In genomic region chr3:157574580-157574979, GRCh38 we compare ENCODE assay signal across 24 cellular contexts.
DNase-seq lines count a peak whose midpoint lies in the region; ATAC-seq and TF ChIP-seq lines count a peak whose summit lies in the region.
"Had no signal": no experiment of that assay in that cellular context is flagged by ENCODE, and none has a peak within 500 bp of the region (broad histone marks: within the 10 kb centered on the region; RNA-seq: fewer than 3 reads in every experiment).

No MANE protein-coding gene starts in this region.

- TF ChIP-seq CTCF in epithelial cell of proximal tubule (conservative IDR thresholded peaks at IDR 0.05; ENCODE audit: low read depth, low read length) (no peak), neural cell (IDR thresholded peaks at IDR 0.05; ENCODE audit: poor library complexity, severe bottlenecking) (no peak), BE2C (IDR thresholded peaks at IDR 0.05; ENCODE audit: low read depth, low read length) (no peak)

- no peak for TF ChIP-seq RAD21 in neural cell (conservative IDR thresholded peaks at IDR 0.05)

- H3K9ac ChIP-seq in neural cell (ENCODE audit: low read length), result no peak overlapping the region

- H3K36me3 ChIP-seq in neural cell (ENCODE audit: insufficient read depth, low read length), result no peaks in the 10 kb centered on the region
- no peaks in the 10 kb centered on the region for H3K36me3 ChIP-seq in BE2C
- H3K36me3 ChIP-seq: adrenal gland, brain microvascular endothelial cell, ovary, right lobe of liver had no signal

- H3K4me3 ChIP-seq in epithelial cell of proximal tubule (ENCODE audit: low read depth, low read length) (no peak overlapping the region), neural cell (ENCODE audit: low read length) (peak overlapping the region; percentile 26), BE2C (ENCODE audit: low read depth, low read length) (no peak overlapping the region)
- H3K4me3 ChIP-seq: adrenal gland, ovary, right lobe of liver had no signal

- no peaks in the 10 kb centered on the region for H3F3A ChIP-seq in neural cell (ENCODE audit: insufficient read depth, low read length, poor library complexity, severe bottlenecking)

- no peak overlapping the region for H2AFZ ChIP-seq in neural cell (ENCODE audit: low read depth, low read length)

- no peaks in the 10 kb centered on the region; the same call in 1 of the 2 replicates for H3K4me1 ChIP-seq in BE2C
- H3K4me1 ChIP-seq: adrenal gland, right lobe of liver had no signal

- DNase-seq in NCI-H82 treated with DMSO at 0.1 percent for 48 hours (lab: John Stamatoyannopoulos, UW; ENCODE audit: unreplicated experiment) (peak; percentile 41), epithelial cell of proximal tubule (ENCODE audit: low read depth) (peak; percentile 16), GDM1 (lab: John Stamatoyannopoulos, UW) (no peak), NCI-H128 (lab: John Stamatoyannopoulos, UW; ENCODE audit: unreplicated experiment) (no peak), MV-4-11 (lab: John Stamatoyannopoulos, UW) (no peak), BE2C (no peak)
- DNase-seq: activated CD8-positive, alpha-beta T cell treated with anti-CD3 and anti-CD28 coated beads, Interleukin-2, amount 10 ng/mL, durations not matched to agents 7 days and 5 days; adrenal gland; brain microvascular endothelial cell; effector CD4-positive, alpha-beta T cell; left ventricle myocardium superior; NCI-H1105; NCI-H2029 treated with DMSO at 0.1 percent for 48 hours; NCI-H446; ovary; right lobe of liver; SHP77 treated with DMSO at 0.1 percent for 48 hours; stimulated activated naive CD8-positive, alpha-beta T cell treated with anti-CD3 and anti-CD28 coated beads, Interleukin-15, Interleukin-2, amounts not matched to agents 100 U/mL and 50 U/mL, for 24 hours; SW 1271 had no signal

- no peaks in the 10 kb centered on the region for H3K27me3 ChIP-seq in neural cell (ENCODE audit: insufficient read depth, low read depth, low read length)
- H3K27me3 ChIP-seq in BE2C, result no peaks in the 10 kb centered on the region; the same call in 1 of the 2 replicates
- H3K27me3 ChIP-seq: adrenal gland, brain microvascular endothelial cell, ovary, right lobe of liver had no signal

- H3K9me2 ChIP-seq in neural cell (ENCODE audit: insufficient read depth, low read length), result no peaks in the 10 kb centered on the region

- peak; percentile 58 for TF ChIP-seq EP300 in neural cell (conservative IDR thresholded peaks at IDR 0.05; ENCODE audit: poor library complexity, severe bottlenecking)

- H4K20me1 ChIP-seq in neural cell (ENCODE audit: insufficient read depth), result no peaks in the 10 kb centered on the region

- H3K27ac ChIP-seq in neural cell (ENCODE audit: low read length), result peak overlapping the region; percentile 36
- H3K27ac ChIP-seq: adrenal gland, brain microvascular endothelial cell, epithelial cell of prostate, ovary, right lobe of liver had no signal

- no peak overlapping the region for H3K4me2 ChIP-seq in neural cell (ENCODE audit: low read length)

- H3K9me3 ChIP-seq in neural cell (ENCODE audit: low read length) (no peaks in the 10 kb centered on the region), BE2C (no peaks in the 10 kb centered on the region)
- H3K9me3 ChIP-seq: adrenal gland, ovary, right lobe of liver had no signal

- no peaks in the 10 kb centered on the region for H3K79me2 ChIP-seq in neural cell (replicated peaks; ENCODE audit: insufficient read depth, low read length)

- peak; percentile 72 for ATAC-seq in GM18870 (IDR thresholded peaks at IDR 0.05; ENCODE audit: unreplicated experiment)
- ATAC-seq: activated CD4-positive, CD25-positive, alpha-beta regulatory T cell treated with anti-CD3 and anti-CD28 coated beads, Interleukin-2, amount 50 U/mL, for 24 hours; activated CD8-positive, alpha-beta T cell treated with anti-CD3 and anti-CD28 coated beads, Interleukin-2, amount 10 ng/mL, durations not matched to agents 7 days and 5 days; left ventricle myocardium superior; natural killer cell treated with Interleukin-12 subunit alpha and Interleukin-12 subunit beta and Interleukin-15 and Interleukin-18, amount 100 ng/mL, for 72 hours; stimulated activated naive CD8-positive, alpha-beta T cell treated with anti-CD3 and anti-CD28 coated beads, Interleukin-15, Interleukin-2, amounts not matched to agents 100 U/mL and 50 U/mL, for 24 hours had no signal

TF ChIP-seq in neural cell, 6 proteins besides CTCF, POLR2A, EP300 and RAD21:
- no peak for TF ChIP-seq MXI1 (conservative IDR thresholded peaks at IDR 0.05; ENCODE audit: poor library complexity, severe bottlenecking)
- peak; percentile 43 for TF ChIP-seq POLR2AphosphoS5 (IDR thresholded peaks at IDR 0.05)
TF ChIP-seq in neural cell: peak in this region for 1.

Comparison
In these comparisons a context has a peak if more than half of its experiments do, and no peak if none do; other contexts are left out.
1. DNase-seq: peak in NCI-H82 treated with DMSO at 0.1 percent for 48 hours (single experiment) and epithelial cell of proximal tubule (single experiment); none in GDM1 (single experiment), NCI-H128 (single experiment), MV-4-11 (single experiment) and BE2C (single experiment).